Comparison of ENCODE assay signal across 9 cellular contexts in genomic region chr14:52553671-52554575, GRCh38. TPM values are rescaled to one million over a fixed set of nuclear protein-coding genes. Genes with fewer than 3 reads are reported as not detected.
DNase-seq lines count a peak whose midpoint lies in the region; ATAC-seq, FAIRE-seq and TF ChIP-seq lines count a peak whose summit lies in the region.
"Had no signal": no experiment of that assay in that cellular context is flagged by ENCODE, and none has a peak within 500 bp of the region (broad histone marks: within the 10 kb centered on the region; RNA-seq: fewer than 3 reads in every experiment).

No MANE protein-coding gene starts in this region.

- no peaks in the 10 kb centered on the region for H3K36me3 ChIP-seq in GM23338 (ENCODE audit: insufficient read depth)
- no peaks in the 10 kb centered on the region for H3K36me3 ChIP-seq in kidney (ENCODE audit: control insufficient read depth in 1 of 2, insufficient read depth in 2 of 2, low read length in 2 of 2)
- no peaks in the 10 kb centered on the region for H3K36me3 ChIP-seq in spleen

- peak overlapping the region; percentile 74 to 78 for H3K9ac ChIP-seq in kidney (ENCODE audit: low read length in 2 of 2)

- peak overlapping the region; percentile 92 for H3K4me2 ChIP-seq in GM23338

- H3K9me3 Mint-ChIP-seq in GM23338, result peaks cover under 1% of the 10 kb centered on the region; the same call in 2 of the 3 replicates
- peaks cover 4% of the 10 kb centered on the region for H3K9me3 Mint-ChIP-seq in chondrocyte (ENCODE audit: low read depth)

- TF ChIP-seq CTCF in 22Rv1 (IDR thresholded peaks at IDR 0.05), result no peak
- TF ChIP-seq CTCF in GM23338 (conservative IDR thresholded peaks at IDR 0.05; ENCODE audit: low read depth in 2 of 2), result no peak
- no peak for TF ChIP-seq CTCF in chondrocyte (IDR thresholded peaks at IDR 0.05)
- no peak for TF ChIP-seq CTCF in kidney (IDR thresholded peaks at IDR 0.05; ENCODE audit: borderline replicate concordance, extremely low read depth, insufficient read depth)
- peak in 1 of 11 experiments; percentile 4 for TF ChIP-seq CTCF in spleen (IDR thresholded peaks at IDR 0.05 in 8 of 11, conservative IDR thresholded peaks at IDR 0.05 in 3 of 11)

- H3K36me3 Mint-ChIP-seq in GM23338 (ENCODE audit: low read depth) (peaks cover 4% of the 10 kb centered on the region), chondrocyte (ENCODE audit: low read depth) (peaks cover 3% of the 10 kb centered on the region)

- no peaks in the 10 kb centered on the region for H3K9me2 ChIP-seq in GM23338 (ENCODE audit: insufficient read depth)

- peak overlapping the region; percentile 92 for H3K27ac ChIP-seq in 22Rv1
- no peak overlapping the region for H3K27ac ChIP-seq in GM23338 (ENCODE audit: low read depth)
- H3K27ac ChIP-seq in kidney (ENCODE audit: low read depth in 2 of 2, low read length in 2 of 2), result no peak overlapping the region
- peak overlapping the region in 5 of 8 donors; percentile 77 to 96 (median 93) for H3K27ac ChIP-seq in spleen

- H3F3A ChIP-seq in GM23338 (replicated peaks; ENCODE audit: low read depth), result no peaks in the 10 kb centered on the region

- ATAC-seq in GM23338 (peak; percentile 3; the same call in 1 of the 3 replicates), HG03159 (IDR thresholded peaks at IDR 0.05; ENCODE audit: unreplicated experiment) (no peak)

- no peak overlapping the region for H3K27ac Mint-ChIP-seq in GM23338
- peak overlapping the region; percentile 57 for H3K27ac Mint-ChIP-seq in chondrocyte (ENCODE audit: unreplicated experiment)

- H3K27me3 ChIP-seq in GM23338 (ENCODE audit: insufficient read depth) (peaks cover 17% of the 10 kb centered on the region), spleen (replicated peaks in 1 of 7) (peaks cover 0 to 16% (median 0%) of the 10 kb centered on the region in 7 donors)

- no peak for TF ChIP-seq POLR2A in spleen (IDR thresholded peaks at IDR 0.05)

- intact Hi-C loops in kidney (cut with DNase I), result no loop called here
- intact Hi-C loops in spleen (cut with DNase I; ENCODE audit: low total_unique reads), result no loop called here

- peak overlapping the region; percentile 80 for H3K4me3 ChIP-seq in GM23338
- peak overlapping the region; percentile 72 to 79 for H3K4me3 ChIP-seq in kidney (ENCODE audit: low read length in 2 of 2)
- peak overlapping the region; percentile 63 to 93 (median 76) for H3K4me3 ChIP-seq in spleen

- peak overlapping the region; percentile 67 for H2AFZ ChIP-seq in GM23338

- H3K4me3 Mint-ChIP-seq in GM23338 (peak overlapping the region; percentile 93), chondrocyte (ENCODE audit: unreplicated experiment) (peak overlapping the region; percentile 87)

- peaks cover 21% of the 10 kb centered on the region for H3K79me2 ChIP-seq in GM23338 (replicated peaks; ENCODE audit: insufficient read depth)

- H3K4me1 ChIP-seq in GM23338 (ENCODE audit: insufficient read depth), result peaks cover 21% of the 10 kb centered on the region; the same call in 1 of the 2 replicates
- H3K4me1 ChIP-seq in kidney (ENCODE audit: control insufficient read depth in 1 of 2, insufficient read depth in 1 of 2, low read depth in 1 of 2, low read length in 2 of 2), result peaks cover 11 to 15% of the 10 kb centered on the region in 2 donors
- H3K4me1 ChIP-seq in spleen, result peaks cover 14 to 42% (median 24%) of the 10 kb centered on the region in 6 donors

- no peak for FAIRE-seq in kidney (lab: Jason Lieb, UNC)
- FAIRE-seq: G401.6 had no signal

- H4K20me1 ChIP-seq in GM23338 (replicated peaks; ENCODE audit: insufficient read depth), result peaks cover 2% of the 10 kb centered on the region; the same call in 1 of the 2 replicates

- peaks cover 13% of the 10 kb centered on the region; the same call in 2 of the 3 replicates for H3K4me1 Mint-ChIP-seq in GM23338
- H3K4me1 Mint-ChIP-seq in chondrocyte (ENCODE audit: low read depth), result peaks cover 22% of the 10 kb centered on the region

- WGBS in spleen, 5 donors, result 6 to 8% (median 6%) methylated on average over 21 to 22 of the region's 22 CpGs

- DNase-seq in GM23338 (ENCODE audit: low spot score), result peak; percentile 50
- DNase-seq in NCI-H345 (lab: John Stamatoyannopoulos, UW), result peak; percentile 92
- DNase-seq in activated CD4-positive, alpha-beta T cell treated with anti-CD3 and anti-CD28 coated beads for 48 hours, result peak; percentile 85
- no peak for DNase-seq in chondrocyte (ENCODE audit: low spot score)
- DNase-seq in kidney, result peak; percentile 95
- DNase-seq in spleen, result peak; percentile 96

- H3K27me3 Mint-ChIP-seq in GM23338 (ENCODE audit: insufficient read depth, low read depth, poor library complexity) (peaks cover 3% of the 10 kb centered on the region), chondrocyte (ENCODE audit: low read depth) (no peaks in the 10 kb centered on the region)

- H3K9me3 ChIP-seq in kidney (ENCODE audit: control insufficient read depth in 1 of 2, low read length in 2 of 2) (no peaks in the 10 kb centered on the region), spleen (peaks cover 0 to 9% (median 6%) of the 10 kb centered on the region in 8 donors)

TF ChIP-seq in GM23338, 12 proteins besides CTCF, POLR2A, EP300 and RAD21:
- TF ChIP-seq JUNB (IDR thresholded peaks at IDR 0.05; ENCODE audit: unreplicated experiment), result no peak
- TF ChIP-seq NANOG (IDR thresholded peaks at IDR 0.05; ENCODE audit: borderline replicate concordance), result no peak
- TF ChIP-seq EZH2phosphoT487 (IDR thresholded peaks at IDR 0.05; ENCODE audit: unreplicated experiment), result no peak
- TF ChIP-seq ETS1 (IDR thresholded peaks at IDR 0.05), result no peak
- no peak for TF ChIP-seq ZNF114 (CRISPR knock-in tag; IDR thresholded peaks at IDR 0.05)
- TF ChIP-seq REST (IDR thresholded peaks at IDR 0.05; ENCODE audit: unreplicated experiment), result no peak
- peak; percentile 57; the same call in 1 of the 2 replicates for TF ChIP-seq CREB1 (CRISPR knock-in tag; IDR thresholded peaks at IDR 0.05; ENCODE audit: low read depth)
- TF ChIP-seq POLR2AphosphoS5 (IDR thresholded peaks at IDR 0.05; ENCODE audit: low read depth), result no peak
- TF ChIP-seq EZH2 (IDR thresholded peaks at IDR 0.05; ENCODE audit: low read depth, unreplicated experiment), result peak; percentile 40

RNA-seq across cellular contexts. Expression of gene GPR137C, which starts 1.3 kb away (rescaled TPM):
- 3.3 and 5.2 TPM in 2 replicates for total RNA-seq in GM23338 (2014; rRNA removed; shearing (Covaris generic))
- polyA plus RNA-seq in GM23338 (2016; fragmentation: Nextera tagmentation; extraction: Ambion mirVana) (2.2 and 2.4 TPM in 2 replicates), kidney (ENCODE audit: insufficient read depth, low read depth, low replicate concordance) (0.24 TPM), spleen (under 1 TPM; 0.52 to 0.93 (median 0.80) TPM)
- total RNA-seq in chondrocyte (0.99 to 2.6 TPM (median 1.6 TPM) in 3 replicates), kidney (0.54 TPM), spleen (1 to 10 TPM in 5 of 7 donors, under 1 TPM in 2; 0.70 to 2.1 (median 1.8) TPM)

RNA-seq across cellular contexts. Expression of gene TXNDC16, which starts 1.6 kb away (rescaled TPM):
- 13.3 and 13.6 TPM in 2 replicates for total RNA-seq in GM23338 (2014; rRNA removed; shearing (Covaris generic))
- polyA plus RNA-seq in GM23338 (2016; fragmentation: Nextera tagmentation; extraction: Ambion mirVana) (14.0 and 14.6 TPM in 2 replicates), kidney (ENCODE audit: insufficient read depth, low read depth, low replicate concordance) (2.6 TPM), spleen (1 to 10 TPM; 1.5 to 1.7 (median 1.6) TPM)
- total RNA-seq in chondrocyte (6.4 to 11.2 TPM (median 7.2 TPM) in 3 replicates), kidney (7.3 TPM), spleen (10 to 100 TPM; 10.3 to 18.1 (median 16.3) TPM)

Comparison
In these comparisons a context has a peak if more than half of its experiments do, and no peak if none do; other contexts are left out.
1. H3K27ac ChIP-seq: peak in 22Rv1 (single experiment) and spleen (5 of 8); none in GM23338 (single experiment) and kidney (0 of 2).
2. Peak in every context shown above with its lines, with median percentiles within 50 percentile points of each other: H3K4me3 ChIP-seq.